ENCODE assay signal across 31 cellular contexts in genomic region chr3:179695672-179696313, GRCh38. TPM values are rescaled to one million over a fixed set of nuclear protein-coding genes. Genes with fewer than 3 reads are reported as not detected.
A peak's percentile ranks its signal among the peaks of the same experiment; 100 is the strongest.
DNase-seq lines count a peak whose midpoint lies in the region; ATAC-seq and TF ChIP-seq lines count a peak whose summit lies in the region.
"Had no signal": no experiment of that assay in that cellular context is flagged by ENCODE, and none has a peak within 500 bp of the region (broad histone marks: within the 10 kb centered on the region; RNA-seq: fewer than 3 reads in every experiment).

No MANE protein-coding gene starts in this region.

- CTCF ChIA-PET in naive thymus-derived CD4-positive, alpha-beta T cell (lab: Charles Lee), result interaction anchor here (0.9 kb wide), 1 partner anchor 9 kb away, joined by 3 read pairs; no protein-coding TSS in a partner anchor
- CTCF ChIA-PET in RWPE1 (lab: Yijun Ruan, JAX), result no interaction called here

- H3K4me1 ChIP-seq in BLaER1 treated with 17β-estradiol and CSF1 and Interleukin-3, amounts not matched to agents 10 nM and 100 nM, result peaks cover 27 to 70% (median 56%) of the 10 kb centered on the region in 10 experiments
- H3K4me1 ChIP-seq in naive thymus-derived CD4-positive, alpha-beta T cell (ENCODE audit: control insufficient read depth in 2 of 2, insufficient read depth in 2 of 2, low read length in 2 of 2), result no peaks in the 10 kb centered on the region
- H3K4me1 ChIP-seq: A549, right lobe of liver, testis had no signal

- peak overlapping the region; percentile 3 to 65 (median 50); a peak in 18 of 22 replicates for H3K9ac ChIP-seq in BLaER1 treated with 17β-estradiol and CSF1 and Interleukin-3, amounts not matched to agents 10 nM and 100 nM

- H3K4me2 ChIP-seq in BLaER1 treated with 17β-estradiol and CSF1 and Interleukin-3, amounts not matched to agents 10 nM and 100 nM, result peak overlapping the region; percentile 49 to 95 (median 71)
- H3K4me2 ChIP-seq: A549 had no signal

- peak overlapping the region in 5 of 10 experiments; percentile 17 to 39 (median 29); a peak in 4 of 20 replicates for H3K4me3 ChIP-seq in BLaER1 treated with 17β-estradiol and CSF1 and Interleukin-3, amounts not matched to agents 10 nM and 100 nM
- H3K4me3 ChIP-seq in naive thymus-derived CD4-positive, alpha-beta T cell (ENCODE audit: low read length), result no peak overlapping the region
- H3K4me3 ChIP-seq: A549, K562, MG63, right lobe of liver, spleen, testis had no signal

- peaks cover 0 to 7% (median 0%) of the 10 kb centered on the region in 11 experiments; a peak in 2 of 22 replicates for H3K9me3 ChIP-seq in BLaER1 treated with 17β-estradiol and CSF1 and Interleukin-3, amounts not matched to agents 10 nM and 100 nM (replicated peaks in 1 of 11)
- no peaks in the 10 kb centered on the region for H3K9me3 ChIP-seq in naive thymus-derived CD4-positive, alpha-beta T cell (ENCODE audit: control insufficient read depth in 2 of 3, low read length in 3 of 3)
- H3K9me3 ChIP-seq: A549, MG63, neutrophil, right lobe of liver, spleen, testis had no signal

- H3K36me3 ChIP-seq in BLaER1 treated with 17β-estradiol and CSF1 and Interleukin-3, amounts not matched to agents 10 nM and 100 nM, result peaks cover 3 to 58% (median 38%) of the 10 kb centered on the region in 11 experiments; a peak in 20 of 22 replicates
- no peaks in the 10 kb centered on the region for H3K36me3 ChIP-seq in naive thymus-derived CD4-positive, alpha-beta T cell (ENCODE audit: control insufficient read depth in 2 of 3, insufficient read depth in 3 of 3, low read length in 3 of 3)
- H3K36me3 ChIP-seq: brain microvascular endothelial cell, MG63, neutrophil, right lobe of liver had no signal

- no peak for TF ChIP-seq CTCF in RWPE1 (conservative IDR thresholded peaks at IDR 0.05; ENCODE audit: low read depth)

- peak; percentile 50 for ATAC-seq in naive thymus-derived CD4-positive, alpha-beta T cell
- ATAC-seq: A549; activated CD4-positive, alpha-beta T cell treated with anti-CD3 and anti-CD28 coated beads for 36 hours; activated CD8-positive, alpha-beta T cell treated with anti-CD3 and anti-CD28 coated beads, Interleukin-2, amount 10 ng/mL, durations not matched to agents 7 days and 5 days; K562; left lobe of liver had no signal

- H3K4me3 Mint-ChIP-seq in naive thymus-derived CD4-positive, alpha-beta T cell, result no peak overlapping the region
- H3K4me3 Mint-ChIP-seq: activated CD4-positive, alpha-beta T cell treated with anti-CD3 and anti-CD28 coated beads for 36 hours; activated CD8-positive, alpha-beta T cell treated with anti-CD3 and anti-CD28 coated beads, Interleukin-2, amount 10 ng/mL, durations not matched to agents 7 days and 5 days; activated naive CD4-positive, alpha-beta T cell treated with anti-CD3 and anti-CD28 coated beads, Interleukin-2, amount 50 U/mL, for 24 hours; stimulated activated naive CD8-positive, alpha-beta T cell treated with anti-CD3 and anti-CD28 coated beads, Interleukin-15, Interleukin-2, amounts not matched to agents 100 ng/mL and 50 ng/mL, for 24 hours; T-helper 2 cell treated with Interferon-gamma antibody and Interleukin-4, amounts not matched to agents 5 μg/mL and 100 μg/mL, for 36 hours had no signal

- H3K27me3 ChIP-seq in BLaER1 treated with 17β-estradiol and CSF1 and Interleukin-3, amounts not matched to agents 10 nM and 100 nM, result no peaks in the 10 kb centered on the region
- no peaks in the 10 kb centered on the region for H3K27me3 ChIP-seq in naive thymus-derived CD4-positive, alpha-beta T cell (ENCODE audit: control insufficient read depth in 2 of 2, insufficient read depth in 2 of 2, low read length in 2 of 2)
- H3K27me3 ChIP-seq: brain microvascular endothelial cell, MG63, right lobe of liver, spleen, testis had no signal

- intact Hi-C loops in naive thymus-derived CD4-positive, alpha-beta T cell (cut with micrococcal nuclease), result no loop called here

- H3K36me3 Mint-ChIP-seq in naive thymus-derived CD4-positive, alpha-beta T cell, result peaks cover 3 to 29% (median 16%) of the 10 kb centered on the region in 5 donors

- no peaks in the 10 kb centered on the region for H3K27me3 Mint-ChIP-seq in naive thymus-derived CD4-positive, alpha-beta T cell
- H3K27me3 Mint-ChIP-seq: activated CD4-positive, alpha-beta T cell treated with anti-CD3 and anti-CD28 coated beads for 36 hours; activated naive CD4-positive, alpha-beta T cell treated with anti-CD3 and anti-CD28 coated beads, Interleukin-2, amount 50 U/mL, for 24 hours; progenitor cell of endocrine pancreas; stimulated activated naive CD8-positive, alpha-beta T cell treated with anti-CD3 and anti-CD28 coated beads, Interleukin-15, Interleukin-2, amounts not matched to agents 100 ng/mL and 50 ng/mL, for 24 hours had no signal

- H3K27ac Mint-ChIP-seq in naive thymus-derived CD4-positive, alpha-beta T cell, result no peak overlapping the region
- H3K27ac Mint-ChIP-seq: activated CD4-positive, alpha-beta T cell treated with anti-CD3 and anti-CD28 coated beads for 36 hours; activated CD8-positive, alpha-beta T cell treated with anti-CD3 and anti-CD28 coated beads, Interleukin-2, amount 10 ng/mL, durations not matched to agents 7 days and 5 days; activated naive CD4-positive, alpha-beta T cell treated with anti-CD3 and anti-CD28 coated beads, Interleukin-2, amount 50 U/mL, for 24 hours; progenitor cell of endocrine pancreas; stimulated activated naive CD8-positive, alpha-beta T cell treated with anti-CD3 and anti-CD28 coated beads, Interleukin-15, Interleukin-2, amounts not matched to agents 100 ng/mL and 50 ng/mL, for 24 hours; T-helper 2 cell treated with Interferon-gamma antibody and Interleukin-4, amounts not matched to agents 5 μg/mL and 100 μg/mL, for 36 hours had no signal

- no peaks in the 10 kb centered on the region; a peak in 2 of 22 replicates for H4K20me1 ChIP-seq in BLaER1 treated with 17β-estradiol and CSF1 and Interleukin-3, amounts not matched to agents 10 nM and 100 nM

- peaks cover 0 to 1% (median 0%) of the 10 kb centered on the region in 11 donors for H3K9me3 Mint-ChIP-seq in naive thymus-derived CD4-positive, alpha-beta T cell
- H3K9me3 Mint-ChIP-seq: activated naive CD4-positive, alpha-beta T cell treated with anti-CD3 and anti-CD28 coated beads, Interleukin-2, amount 50 U/mL, for 24 hours; stimulated activated naive CD8-positive, alpha-beta T cell treated with anti-CD3 and anti-CD28 coated beads, Interleukin-15, Interleukin-2, amounts not matched to agents 100 ng/mL and 50 ng/mL, for 24 hours; T-helper 2 cell treated with Interferon-gamma antibody and Interleukin-4, amounts not matched to agents 5 μg/mL and 100 μg/mL, for 36 hours had no signal

- POLR2A ChIA-PET in naive thymus-derived CD4-positive, alpha-beta T cell (lab: Charles Lee), result no interaction called here
- POLR2A ChIA-PET in RWPE1 (lab: Yijun Ruan, JAX; ENCODE audit: low non-redundant PET), result no interaction called here

- H3K27ac ChIP-seq in BLaER1 treated with 17β-estradiol and CSF1 and Interleukin-3, amounts not matched to agents 10 nM and 100 nM, result peak overlapping the region; percentile 36 to 84 (median 75); a peak in 21 of 22 replicates
- H3K27ac ChIP-seq in naive thymus-derived CD4-positive, alpha-beta T cell (ENCODE audit: low read depth, low read length), result no peak overlapping the region
- no peak overlapping the region for H3K27ac ChIP-seq in RWPE1
- H3K27ac ChIP-seq: A549, brain microvascular endothelial cell, neutrophil, right lobe of liver, testis had no signal

- peaks cover 0 to 6% (median 0%) of the 10 kb centered on the region in 7 donors for H3K4me1 Mint-ChIP-seq in naive thymus-derived CD4-positive, alpha-beta T cell
- H3K4me1 Mint-ChIP-seq: activated CD4-positive, alpha-beta T cell treated with anti-CD3 and anti-CD28 coated beads for 36 hours; activated naive CD4-positive, alpha-beta T cell treated with anti-CD3 and anti-CD28 coated beads, Interleukin-2, amount 50 U/mL, for 24 hours had no signal

- DNase-seq in MV-4-11 (lab: John Stamatoyannopoulos, UW) (peak; percentile 85), SKM-1 treated with dmso at 0.1 percent for 144 hours (lab: John Stamatoyannopoulos, UW; ENCODE audit: unreplicated experiment) (peak; percentile 69), NCI-H2196 (lab: John Stamatoyannopoulos, UW; ENCODE audit: unreplicated experiment) (no peak), hypothalamus (lab: John Stamatoyannopoulos, UW) (no peak), middle frontal gyrus (ENCODE audit: extremely low spot score, low spot score) (no peak), RWPE1 (ENCODE audit: low spot score) (no peak)
- DNase-seq in naive thymus-derived CD4-positive, alpha-beta T cell, result no peak
- DNase-seq: activated CD4-positive, alpha-beta T cell treated with anti-CD3 and anti-CD28 coated beads for 36 hours; activated CD8-positive, alpha-beta T cell treated with anti-CD3 and anti-CD28 coated beads, Interleukin-2, amount 10 ng/mL, durations not matched to agents 7 days and 5 days; amygdala; brain microvascular endothelial cell; EL; hippocampal formation; mesendoderm; MG63; NCI-H2107; NCI-H748 treated with DMSO at 0.1 percent for 48 hours; right lobe of liver; spleen; stimulated activated CD4-positive, alpha-beta T cell treated with anti-CD3 and anti-CD28 coated beads, Interleukin-2, amount 100 ng/mL, for 24 hours; stimulated activated CD8-positive, alpha-beta memory T cell treated with anti-CD3 and anti-CD28 coated beads, Interleukin-4, amount 100 ng/mL, for 48 hours; testis had no signal

RNA-seq across cellular contexts. Expression of gene USP13, which starts 43.0 kb away (rescaled TPM):
- total RNA-seq in naive thymus-derived CD4-positive, alpha-beta T cell, result 1 to 10 TPM; 6.7 to 9.1 (median 8.4) TPM
- 1 to 10 TPM; 5.7 to 7.7 TPM for polyA plus RNA-seq in naive thymus-derived CD4-positive, alpha-beta T cell

Comparison
In these comparisons a context has a peak if more than half of its experiments do, and no peak if none do; other contexts are left out.
1. H3K27ac ChIP-seq: peak in BLaER1 treated with 17β-estradiol and CSF1 and Interleukin-3, amounts not matched to agents 10 nM and 100 nM (11 of 11); none in naive thymus-derived CD4-positive, alpha-beta T cell (single experiment) and RWPE1 (single experiment).
2. DNase-seq: peak in MV-4-11 (single experiment) and SKM-1 treated with dmso at 0.1 percent for 144 hours (single experiment); none in naive thymus-derived CD4-positive, alpha-beta T cell (0 of 9), NCI-H2196 (single experiment), hypothalamus (0 of 51), middle frontal gyrus (single experiment) and RWPE1 (single experiment).